In genomic region chr11:108319541-108320145, GRCh38 we compare ENCODE assay signal across 1 cellular context.
TF ChIP-seq lines count a peak whose summit lies in the region.

No MANE protein-coding gene starts in this region.

TF ChIP-seq in endothelial cell of umbilical vein, 7 proteins besides CTCF, POLR2A, EP300 and RAD21:
- TF ChIP-seq POLR2AphosphoS5 (IDR thresholded peaks at IDR 0.05; ENCODE audit: insufficient read depth, low read depth, low read length) (no peak), EZH2 (IDR thresholded peaks at IDR 0.05; ENCODE audit: borderline replicate concordance, low read depth, low read length, severe bottlenecking) (no peak), FOS (IDR thresholded peaks at IDR 0.05; ENCODE audit: borderline replicate concordance, insufficient read depth, low read length) (no peak), MYC (IDR thresholded peaks at IDR 0.05; ENCODE audit: low read depth, low read length) (no peak), GATA2 (IDR thresholded peaks at IDR 0.05; ENCODE audit: insufficient read depth, insufficient read length, low read depth, low read length) (no peak), JUN (IDR thresholded peaks at IDR 0.05; ENCODE audit: borderline replicate concordance, insufficient read depth, insufficient read length, low read depth) (no peak), MAX (IDR thresholded peaks at IDR 0.05; ENCODE audit: insufficient read depth, insufficient read length) (no peak)
